Comparison of ENCODE assay signal across 18 cellular contexts in genomic region chr3:142098974-142099373, GRCh38. TPM values are rescaled to one million over a fixed set of nuclear protein-coding genes. Genes with fewer than 3 reads are reported as not detected.
DNase-seq lines count a peak whose midpoint lies in the region; ATAC-seq, FAIRE-seq and TF ChIP-seq lines count a peak whose summit lies in the region.
"Had no signal": no experiment of that assay in that cellular context is flagged by ENCODE, and none has a peak within 500 bp of the region (broad histone marks: within the 10 kb centered on the region; RNA-seq: fewer than 3 reads in every experiment).

No MANE protein-coding gene starts in this region.

- H3K9me3 Mint-ChIP-seq in activated naive CD8-positive, alpha-beta T cell treated with anti-CD3 and anti-CD28 coated beads, Interleukin-2, amount 50 U/mL, for 24 hours = no peaks in the 10 kb centered on the region
- no peaks in the 10 kb centered on the region for H3K9me3 Mint-ChIP-seq in activated naive CD8-positive, alpha-beta T cell treated with anti-CD3 and anti-CD28 coated beads for 36 hours
- H3K9me3 Mint-ChIP-seq in mesothelial cell of epicardium = no peaks in the 10 kb centered on the region
- H3K9me3 Mint-ChIP-seq: activated B cell treated with CpG ODN at 0.5 μM for 24 hours had no signal

- ATAC-seq in activated naive CD8-positive, alpha-beta T cell treated with anti-CD3 and anti-CD28 coated beads, Interleukin-2, amount 50 U/mL, for 24 hours = peak; percentile 52
- ATAC-seq in K562 = peak; percentile 74
- no peak for ATAC-seq in GM19035 (IDR thresholded peaks at IDR 0.05; ENCODE audit: unreplicated experiment)
- no peak for ATAC-seq in GM18498 (IDR thresholded peaks at IDR 0.05; ENCODE audit: unreplicated experiment)
- ATAC-seq in aorta (ENCODE audit: low FRiP score) = no peak
- ATAC-seq: left colon, upper lobe of right lung had no signal

- H3K4me2 ChIP-seq in K562 (ENCODE audit: insufficient read depth, low read length) = no peak overlapping the region

- H3K4me1 Mint-ChIP-seq in activated naive CD8-positive, alpha-beta T cell treated with anti-CD3 and anti-CD28 coated beads, Interleukin-2, amount 50 U/mL, for 24 hours = peaks cover 7% of the 10 kb centered on the region
- no peaks in the 10 kb centered on the region for H3K4me1 Mint-ChIP-seq in activated naive CD8-positive, alpha-beta T cell treated with anti-CD3 and anti-CD28 coated beads for 36 hours
- no peaks in the 10 kb centered on the region for H3K4me1 Mint-ChIP-seq in mesothelial cell of epicardium
- H3K4me1 Mint-ChIP-seq: activated B cell treated with CpG ODN at 0.5 μM for 24 hours had no signal

- intact Hi-C loops in K562 (cut with micrococcal nuclease) (no loop called here), aorta (cut with DNase I) (no loop called here)

- H4K20me1 ChIP-seq in K562 (replicated peaks; ENCODE audit: control insufficient read depth, insufficient read depth, low read length) = no peaks in the 10 kb centered on the region

- H3K36me3 Mint-ChIP-seq in activated naive CD8-positive, alpha-beta T cell treated with anti-CD3 and anti-CD28 coated beads, Interleukin-2, amount 50 U/mL, for 24 hours (ENCODE audit: low read depth) = peaks cover 2% of the 10 kb centered on the region
- no peaks in the 10 kb centered on the region for H3K36me3 Mint-ChIP-seq in activated naive CD8-positive, alpha-beta T cell treated with anti-CD3 and anti-CD28 coated beads for 36 hours
- no peaks in the 10 kb centered on the region for H3K36me3 Mint-ChIP-seq in mesothelial cell of epicardium

- TF ChIP-seq EP300 in K562 (IDR thresholded peaks at IDR 0.05; ENCODE audit: low read length) = peak; percentile 65

- in situ Hi-C loops in K562 (cut with MboI) = no loop called here

- no peak for FAIRE-seq in K562 (lab: Jason Lieb, UNC)

- no TSS peak for BruUV-seq in K562 (replicated peaks; lab: Mats Ljungman, UMichigan)

- H3K4me3 ChIP-seq in K562 (no peak overlapping the region), aorta (ENCODE audit: low read length in 2 of 2) (no peak overlapping the region)
- H3K4me3 ChIP-seq: stomach, upper lobe of right lung had no signal

- no peak for TF ChIP-seq RAD21 in K562 (CRISPR knock-in tag; conservative IDR thresholded peaks at IDR 0.05 in 1 of 2, IDR thresholded peaks at IDR 0.05 in 1 of 2)

- no peak for DNase-seq in activated naive CD8-positive, alpha-beta T cell treated with anti-CD3 and anti-CD28 coated beads, Interleukin-2, amount 50 U/mL, for 24 hours
- no peak for DNase-seq in activated naive CD8-positive, alpha-beta T cell treated with anti-CD3 and anti-CD28 coated beads for 36 hours
- peak; percentile 26 to 81 for DNase-seq in NOMO-1 (lab: John Stamatoyannopoulos, UW; ENCODE audit: unreplicated experiment in 2 of 2)
- peak; percentile 16 to 39 (median 21) for DNase-seq in K562 (ENCODE audit: extremely low read depth in 1 of 4, low spot score in 3 of 4)
- no peak for DNase-seq in mesothelial cell of epicardium (ENCODE audit: low spot score in 2 of 2, unreplicated experiment in 2 of 2)
- no peak for DNase-seq in aorta
- DNase-seq: ACHN; activated B cell treated with CpG ODN at 0.5 μM for 24 hours; activated effector memory CD4-positive, alpha-beta T cell treated with anti-CD3 and anti-CD28 coated beads, Interleukin-2, amount 50 U/mL, for 16 hours; left colon; NCI-H1105 treated with DMSO at 0.1 percent for 48 hours; NCI-H2171; NCI-H748 treated with DMSO at 0.1 percent for 48 hours; retina; stomach; upper lobe of right lung had no signal

- no peaks in the 10 kb centered on the region for H3K79me2 ChIP-seq in K562 (ENCODE audit: control insufficient read depth, insufficient read depth, low read length)

- TF ChIP-seq CTCF in K562 (IDR thresholded peaks at IDR 0.05 in 2 of 3, conservative IDR thresholded peaks at IDR 0.05 in 1 of 3; ENCODE audit: insufficient read depth in 2 of 3, low read depth in 1 of 3, low read length in 3 of 3) (no peak), mesothelial cell of epicardium (IDR thresholded peaks at IDR 0.05; ENCODE audit: unreplicated experiment) (no peak)

- peaks cover 0 to 5% of the 10 kb centered on the region in 2 experiments; a peak in 3 of 5 replicates for H3K4me1 ChIP-seq in K562 (replicated peaks in 1 of 2; ENCODE audit: control insufficient read depth in 2 of 2, insufficient read depth in 2 of 2, low read length in 2 of 2)
- no peaks in the 10 kb centered on the region for H3K4me1 ChIP-seq in aorta (ENCODE audit: control insufficient read depth in 1 of 2, insufficient read depth in 2 of 2, low read length in 2 of 2)
- H3K4me1 ChIP-seq: stomach, upper lobe of right lung had no signal

- H3K9ac ChIP-seq in K562 (ENCODE audit: insufficient read depth in 1 of 2, low read depth in 2 of 2, low read length in 2 of 2) = no peak overlapping the region

- H3K9me3 ChIP-seq in K562 (replicated peaks; ENCODE audit: control insufficient read depth, insufficient read depth, low read depth, low read length) (no peaks in the 10 kb centered on the region), aorta (ENCODE audit: control insufficient read depth, low read length) (no peaks in the 10 kb centered on the region)
- H3K9me3 ChIP-seq: stomach, upper lobe of right lung had no signal

- no peak overlapping the region for H2AFZ ChIP-seq in K562 (ENCODE audit: low read depth, low read length)

- no peaks in the 10 kb centered on the region for H3K36me3 ChIP-seq in K562 (ENCODE audit: control insufficient read depth, insufficient read depth, low read length)
- H3K36me3 ChIP-seq in aorta (ENCODE audit: control insufficient read depth in 1 of 2, insufficient read depth in 2 of 2, low read length in 1 of 2) = no peaks in the 10 kb centered on the region
- H3K36me3 ChIP-seq: stomach, upper lobe of right lung had no signal

- H3K27ac ChIP-seq in K562 (ENCODE audit: extremely low read depth, low read depth, low read length) (no peak overlapping the region), aorta (ENCODE audit: low read depth in 1 of 2, low read length in 2 of 2) (no peak overlapping the region)
- H3K27ac ChIP-seq: stomach, upper lobe of right lung had no signal

- no peaks in the 10 kb centered on the region for H3K27me3 ChIP-seq in K562 (ENCODE audit: control insufficient read depth in 2 of 2, insufficient read depth in 2 of 2, low read length in 2 of 2)
- no peaks in the 10 kb centered on the region for H3K27me3 ChIP-seq in aorta (ENCODE audit: control insufficient read depth in 1 of 2, insufficient read depth in 2 of 2, low read length in 1 of 2)
- H3K27me3 ChIP-seq: stomach, upper lobe of right lung had no signal

- no peak overlapping the region for H3K4me3 Mint-ChIP-seq in activated naive CD8-positive, alpha-beta T cell treated with anti-CD3 and anti-CD28 coated beads, Interleukin-2, amount 50 U/mL, for 24 hours
- H3K4me3 Mint-ChIP-seq in activated naive CD8-positive, alpha-beta T cell treated with anti-CD3 and anti-CD28 coated beads for 36 hours = no peak overlapping the region
- H3K4me3 Mint-ChIP-seq in mesothelial cell of epicardium = no peak overlapping the region
- H3K4me3 Mint-ChIP-seq: activated B cell treated with CpG ODN at 0.5 μM for 24 hours had no signal

- H3K27me3 Mint-ChIP-seq in activated naive CD8-positive, alpha-beta T cell treated with anti-CD3 and anti-CD28 coated beads, Interleukin-2, amount 50 U/mL, for 24 hours = no peaks in the 10 kb centered on the region
- H3K27me3 Mint-ChIP-seq in activated naive CD8-positive, alpha-beta T cell treated with anti-CD3 and anti-CD28 coated beads for 36 hours = no peaks in the 10 kb centered on the region
- H3K27me3 Mint-ChIP-seq in mesothelial cell of epicardium (ENCODE audit: low read depth) = no peaks in the 10 kb centered on the region
- H3K27me3 Mint-ChIP-seq: activated B cell treated with CpG ODN at 0.5 μM for 24 hours had no signal

- no peak for TF ChIP-seq POLR2A in K562 (conservative IDR thresholded peaks at IDR 0.05)

- POLR2A ChIA-PET in K562 (lab: Yijun Ruan, JAX) = no interaction called here

- CTCF ChIA-PET in K562 (lab: Yijun Ruan, JAX; ENCODE audit: low intra/inter-chr PET ratio) = no interaction called here

- no peak overlapping the region for H3K27ac Mint-ChIP-seq in activated naive CD8-positive, alpha-beta T cell treated with anti-CD3 and anti-CD28 coated beads, Interleukin-2, amount 50 U/mL, for 24 hours
- H3K27ac Mint-ChIP-seq in activated naive CD8-positive, alpha-beta T cell treated with anti-CD3 and anti-CD28 coated beads for 36 hours = no peak overlapping the region
- H3K27ac Mint-ChIP-seq in mesothelial cell of epicardium = no peak overlapping the region
- H3K27ac Mint-ChIP-seq: activated B cell treated with CpG ODN at 0.5 μM for 24 hours had no signal

- H3K9me1 ChIP-seq in K562 (ENCODE audit: control insufficient read depth, insufficient read depth, low read length) = no peaks in the 10 kb centered on the region

TF ChIP-seq in K562, 482 proteins besides CTCF, POLR2A, EP300 and RAD21 (continues in another document):
- TF ChIP-seq SRSF7 (optimal IDR thresholded peaks at IDR 0.05; ENCODE audit: low read depth, low read length) (no peak), ZNF134 (CRISPR knock-in tag; conservative IDR thresholded peaks at IDR 0.05) (no peak), ZKSCAN3 (CRISPR knock-in tag; IDR thresholded peaks at IDR 0.05) (no peak), SIX5 (IDR thresholded peaks at IDR 0.05; ENCODE audit: borderline replicate concordance in 1 of 2, insufficient read depth in 1 of 2, low read depth in 1 of 2, low read length in 2 of 2) (no peak), ADNP (tag; IDR thresholded peaks at IDR 0.05) (peak; percentile 17; the same call in 1 of the 2 replicates)

RNA-seq across cellular contexts. Expression of gene TFDP2, which starts 50.4 kb away (rescaled TPM):
- 10 to 100 TPM; 28.1 to 32.0 TPM for total RNA-seq in activated naive CD8-positive, alpha-beta T cell treated with anti-CD3 and anti-CD28 coated beads for 36 hours
- 61.9 and 200 TPM in 2 replicates for total RNA-seq in K562 (2011; cell fraction: chromatin; rRNA removed; ENCODE audit: low replicate concordance)
- total RNA-seq in K562 (2011; cell fraction: nucleolus; rRNA removed) = 25.8 and 27.7 TPM in 2 replicates
- 45.5 and 66.3 TPM in 2 replicates for total RNA-seq in K562 (2011; cell fraction: nucleoplasm; rRNA removed)
- total RNA-seq in K562 (2014; rRNA removed) (99.8 and 119 TPM in 2 replicates), K562 (2014; rRNA removed; fragmentation: Illumina TruSeq; extraction: Trizol) (126 and 158 TPM in 2 replicates), K562 (2015; rRNA removed; fragmentation: Illumina TruSeq; extraction: Trizol) (98.5 and 109 TPM in 2 replicates), K562 (2021) (95.6 and 97.6 TPM in 2 replicates), mesothelial cell of epicardium (106 to 113 TPM (median 109 TPM) in 3 replicates), aorta (10 to 100 TPM; 37.4 to 62.5 TPM)
- polyA plus RNA-seq in K562 (2011; rRNA removed) (127 and 179 TPM in 2 replicates), K562 (2014; fragmentation: Illumina TruSeq; extraction: Trizol) (121 and 160 TPM in 2 replicates), K562 (2014; fragmentation: Nextera tagmentation; extraction: Ambion mirVana) (100 to 1,000 TPM; 132 to 166 TPM), K562 (2014; rRNA removed) (82.9 and 119 TPM in 2 replicates), aorta (10 to 100 TPM; 13.3 to 18.1 TPM)
- polyA plus RNA-seq in K562 (2011; cell fraction: cytosol; rRNA removed) = 39.6 and 64.3 TPM in 2 replicates
- 38.0 and 64.1 TPM in 2 replicates for polyA plus RNA-seq in K562 (2011; cell fraction: nucleus; rRNA removed)
- polyA plus RNA-seq in K562 (2012) = 54.6 and 70.7 TPM in 2 replicates
- polyA minus RNA-seq in K562 (2011; rRNA and poly(A)+ RNA removed) = 73.8 and 88.9 TPM in 2 replicates
- polyA minus RNA-seq in K562 (2011; cell fraction: cytosol; rRNA and poly(A)+ RNA removed) = 17.8 and 27.1 TPM in 2 replicates
- polyA minus RNA-seq in K562 (2011; cell fraction: nucleus; rRNA and poly(A)+ RNA removed) = 19.3 and 30.1 TPM in 2 replicates

Comparison
In these comparisons a context has a peak if more than half of its experiments do, and no peak if none do; other contexts are left out.
1. ATAC-seq: peak in activated naive CD8-positive, alpha-beta T cell treated with anti-CD3 and anti-CD28 coated beads, Interleukin-2, amount 50 U/mL, for 24 hours (single experiment) and K562 (single experiment); none in GM19035 (single experiment), GM18498 (single experiment) and aorta (single experiment).
2. DNase-seq: peak in NOMO-1 (2 of 2) and K562 (4 of 4); none in activated naive CD8-positive, alpha-beta T cell treated with anti-CD3 and anti-CD28 coated beads, Interleukin-2, amount 50 U/mL, for 24 hours (single experiment), activated naive CD8-positive, alpha-beta T cell treated with anti-CD3 and anti-CD28 coated beads for 36 hours (single experiment), mesothelial cell of epicardium (0 of 2) and aorta (0 of 2).